17 cellular contexts compared by ENCODE assay signal in the genomic region with DNA sequence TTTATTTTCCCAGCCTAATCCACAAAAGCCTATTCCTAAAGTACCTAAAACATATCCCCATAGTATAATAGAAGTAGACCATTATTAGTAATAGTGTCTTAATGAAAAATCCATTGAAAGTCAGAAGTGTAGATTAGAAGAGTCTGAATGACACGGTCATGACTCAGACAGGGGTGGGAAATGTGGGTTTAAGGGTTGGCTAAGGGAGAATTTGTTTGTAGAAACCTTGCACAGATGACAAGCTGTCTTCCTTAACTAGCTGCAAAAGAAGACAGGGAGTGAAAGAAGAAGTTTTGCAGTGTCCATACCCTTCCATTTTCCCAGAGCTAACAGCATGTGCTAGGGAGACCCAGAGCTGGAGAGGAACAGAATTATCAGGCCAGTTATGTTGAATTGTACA.
DNase-seq lines count a peak whose midpoint lies in the region; ATAC-seq and TF ChIP-seq lines count a peak whose summit lies in the region.
"Had no signal": no experiment of that assay in that cellular context is flagged by ENCODE, and none has a peak within 500 bp of the region (broad histone marks: within the 10 kb centered on the region; RNA-seq: fewer than 3 reads in every experiment).

No MANE protein-coding gene starts in this region.

- H3K36me3 ChIP-seq in right lobe of liver, result no peaks in the 10 kb centered on the region
- H3K36me3 ChIP-seq: tibial nerve had no signal

- intact Hi-C loops in activated CD8-positive, alpha-beta T cell treated with anti-CD3 and anti-CD28 coated beads for 36 hours (cut with micrococcal nuclease), result no loop called here
- intact Hi-C loops in right lobe of liver (cut with DNase I), result no loop called here

- no peak overlapping the region for H3K4me3 Mint-ChIP-seq in activated CD8-positive, alpha-beta T cell treated with anti-CD3 and anti-CD28 coated beads for 36 hours
- no peak overlapping the region for H3K4me3 Mint-ChIP-seq in activated CD8-positive, alpha-beta T cell treated with anti-CD3 and anti-CD28 coated beads, Interleukin-2, amount 10 ng/mL, durations not matched to agents 7 days and 5 days

- TF ChIP-seq POLR2A in right lobe of liver (IDR thresholded peaks at IDR 0.05), result no peak

- no peaks in the 10 kb centered on the region for H3K27me3 ChIP-seq in right lobe of liver
- H3K27me3 ChIP-seq: tibial nerve had no signal

- H3K4me1 Mint-ChIP-seq in activated CD8-positive, alpha-beta T cell treated with anti-CD3 and anti-CD28 coated beads for 36 hours (ENCODE audit: low read depth), result peaks cover 4% of the 10 kb centered on the region
- H3K4me1 Mint-ChIP-seq in activated CD8-positive, alpha-beta T cell treated with anti-CD3 and anti-CD28 coated beads, Interleukin-2, amount 10 ng/mL, durations not matched to agents 7 days and 5 days (ENCODE audit: low read depth), result peaks cover 11% of the 10 kb centered on the region

- H3K4me1 ChIP-seq in right lobe of liver, result no peaks in the 10 kb centered on the region

- TF ChIP-seq CTCF in activated CD8-positive, alpha-beta T cell treated with anti-CD3 and anti-CD28 coated beads for 36 hours (IDR thresholded peaks at IDR 0.05), result no peak
- TF ChIP-seq CTCF in epithelial cell of esophagus (IDR thresholded peaks at IDR 0.05; ENCODE audit: insufficient read depth, low read depth, low read length, missing control alignments) (no peak), right lobe of liver (IDR thresholded peaks at IDR 0.05) (no peak)

- CTCF ChIA-PET in activated CD8-positive, alpha-beta T cell treated with anti-CD3 and anti-CD28 coated beads for 36 hours (lab: Charles Lee), result no interaction called here
- CTCF ChIA-PET in activated CD8-positive, alpha-beta T cell treated with anti-CD3 and anti-CD28 coated beads, Interleukin-2, amount 10 ng/mL, durations not matched to agents 7 days and 5 days (lab: Charles Lee), result no interaction called here

- DNase-seq in activated CD8-positive, alpha-beta T cell treated with anti-CD3 and anti-CD28 coated beads for 36 hours, result peak; percentile 29
- DNase-seq in activated CD8-positive, alpha-beta T cell treated with anti-CD3 and anti-CD28 coated beads, Interleukin-2, amount 10 ng/mL, durations not matched to agents 7 days and 5 days, result no peak
- DNase-seq in NOMO-1 treated with DMSO at 0.1 percent for 48 hours (lab: John Stamatoyannopoulos, UW; ENCODE audit: unreplicated experiment) (peak; percentile 51), epithelial cell of esophagus (ENCODE audit: low read depth) (peak; percentile 76), renal cortical epithelial cell (ENCODE audit: low read depth) (peak; percentile 63), RPMI8226 (no peak), right lobe of liver (no peak)
- DNase-seq: amniotic stem cell; GOT3; mucosa of descending colon; NCI-H2081 treated with DMSO at 0.1 percent for 48 hours; NCI-H774; stimulated activated CD8-positive, alpha-beta memory T cell treated with anti-CD3 and anti-CD28 coated beads, Interleukin-4, amount 100 ng/mL, for 48 hours had no signal

- H3K9me3 Mint-ChIP-seq in activated CD8-positive, alpha-beta T cell treated with anti-CD3 and anti-CD28 coated beads for 36 hours, result no peaks in the 10 kb centered on the region
- no peaks in the 10 kb centered on the region for H3K9me3 Mint-ChIP-seq in activated CD8-positive, alpha-beta T cell treated with anti-CD3 and anti-CD28 coated beads, Interleukin-2, amount 10 ng/mL, durations not matched to agents 7 days and 5 days (ENCODE audit: insufficient read depth)

- H3K27me3 Mint-ChIP-seq in activated CD8-positive, alpha-beta T cell treated with anti-CD3 and anti-CD28 coated beads for 36 hours, result peaks cover 2% of the 10 kb centered on the region
- H3K27me3 Mint-ChIP-seq in activated CD8-positive, alpha-beta T cell treated with anti-CD3 and anti-CD28 coated beads, Interleukin-2, amount 10 ng/mL, durations not matched to agents 7 days and 5 days (ENCODE audit: low read depth), result peaks cover 2% of the 10 kb centered on the region
- H3K27me3 Mint-ChIP-seq: progenitor cell of endocrine pancreas had no signal

- no peaks in the 10 kb centered on the region for H3K9me3 ChIP-seq in right lobe of liver
- H3K9me3 ChIP-seq: mucosa of descending colon, tibial nerve had no signal

- H3K36me3 Mint-ChIP-seq in activated CD8-positive, alpha-beta T cell treated with anti-CD3 and anti-CD28 coated beads for 36 hours (ENCODE audit: low read depth), result no peaks in the 10 kb centered on the region
- H3K36me3 Mint-ChIP-seq in activated CD8-positive, alpha-beta T cell treated with anti-CD3 and anti-CD28 coated beads, Interleukin-2, amount 10 ng/mL, durations not matched to agents 7 days and 5 days (ENCODE audit: low read depth), result no peaks in the 10 kb centered on the region

- peak; percentile 51 for ATAC-seq in activated CD8-positive, alpha-beta T cell treated with anti-CD3 and anti-CD28 coated beads for 36 hours
- ATAC-seq in activated CD8-positive, alpha-beta T cell treated with anti-CD3 and anti-CD28 coated beads, Interleukin-2, amount 10 ng/mL, durations not matched to agents 7 days and 5 days, result no peak
- ATAC-seq in GM18873 (IDR thresholded peaks at IDR 0.05; ENCODE audit: low FRiP score, unreplicated experiment) (no peak), right lobe of liver (no peak)
- ATAC-seq: mucosa of descending colon had no signal

- H3K4me3 ChIP-seq in epithelial cell of esophagus (ENCODE audit: low read length), result no peak overlapping the region
- H3K4me3 ChIP-seq in right lobe of liver, result no peak overlapping the region
- H3K4me3 ChIP-seq: mucosa of descending colon, tibial nerve had no signal

- H3K27ac Mint-ChIP-seq in activated CD8-positive, alpha-beta T cell treated with anti-CD3 and anti-CD28 coated beads for 36 hours, result no peak overlapping the region
- H3K27ac Mint-ChIP-seq in activated CD8-positive, alpha-beta T cell treated with anti-CD3 and anti-CD28 coated beads, Interleukin-2, amount 10 ng/mL, durations not matched to agents 7 days and 5 days, result no peak overlapping the region
- H3K27ac Mint-ChIP-seq: progenitor cell of endocrine pancreas had no signal

- POLR2A ChIA-PET in activated CD8-positive, alpha-beta T cell treated with anti-CD3 and anti-CD28 coated beads for 36 hours (lab: Charles Lee), result no interaction called here
- POLR2A ChIA-PET in activated CD8-positive, alpha-beta T cell treated with anti-CD3 and anti-CD28 coated beads, Interleukin-2, amount 10 ng/mL, durations not matched to agents 7 days and 5 days (lab: Charles Lee), result no interaction called here

- no peak overlapping the region for H3K27ac ChIP-seq in right lobe of liver
- H3K27ac ChIP-seq: tibial nerve, VCaP had no signal

- WGBS in right lobe of liver (ENCODE audit: insufficient coverage, low coverage, low lambda C conversion rate, missing lambda C conversion rate), result 80% methylated on average over 1 of the region's 1 CpG

Comparison
In these comparisons a context has a peak if more than half of its experiments do, and no peak if none do; other contexts are left out.
1. DNase-seq: peak in activated CD8-positive, alpha-beta T cell treated with anti-CD3 and anti-CD28 coated beads for 36 hours (single experiment), NOMO-1 treated with DMSO at 0.1 percent for 48 hours (single experiment), epithelial cell of esophagus (single experiment) and renal cortical epithelial cell (single experiment); none in activated CD8-positive, alpha-beta T cell treated with anti-CD3 and anti-CD28 coated beads, Interleukin-2, amount 10 ng/mL, durations not matched to agents 7 days and 5 days (single experiment), RPMI8226 (single experiment) and right lobe of liver (0 of 3).